2 cellular contexts compared by ENCODE assay signal in the genomic region with DNA sequence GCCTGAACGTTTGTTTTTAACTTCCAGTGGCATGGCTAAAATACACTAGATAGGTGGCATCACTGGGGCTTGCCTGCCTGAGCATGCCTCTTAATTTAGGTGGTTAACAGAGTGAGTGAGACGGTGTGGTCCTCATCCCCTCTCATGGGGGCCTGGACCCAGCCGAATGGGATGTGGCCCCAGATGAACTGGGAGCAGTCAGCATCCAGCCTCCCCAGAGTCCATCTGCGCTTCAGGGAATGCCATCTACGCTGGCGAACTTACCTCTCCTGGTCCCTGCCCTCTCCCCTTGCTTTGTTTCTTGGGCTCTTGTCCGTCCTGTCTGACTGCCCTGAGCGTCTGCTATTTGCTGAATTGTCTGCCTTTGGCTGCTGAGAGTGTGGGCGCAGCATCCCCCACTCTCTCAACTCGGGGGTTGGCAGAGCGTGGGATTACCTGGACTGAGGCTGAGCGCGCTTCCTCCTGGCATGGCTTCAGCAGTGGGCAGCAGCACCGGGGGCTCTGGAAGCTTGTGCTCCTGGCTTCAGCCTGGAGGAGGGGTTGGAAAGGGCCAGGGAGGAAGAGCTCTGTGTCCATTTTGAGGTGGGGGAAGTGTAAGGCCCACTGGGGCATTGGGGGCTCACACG.
TF ChIP-seq lines count a peak whose summit lies in the region.

No MANE protein-coding gene starts in this region.

TF ChIP-seq in HCT116, 20 proteins besides CTCF, POLR2A, EP300 and RAD21:
- TF ChIP-seq REST (IDR thresholded peaks at IDR 0.05; ENCODE audit: low read depth), result no peak
- TF ChIP-seq FOSL1 (IDR thresholded peaks at IDR 0.05; ENCODE audit: low read depth), result no peak
- TF ChIP-seq, protein P1, sequence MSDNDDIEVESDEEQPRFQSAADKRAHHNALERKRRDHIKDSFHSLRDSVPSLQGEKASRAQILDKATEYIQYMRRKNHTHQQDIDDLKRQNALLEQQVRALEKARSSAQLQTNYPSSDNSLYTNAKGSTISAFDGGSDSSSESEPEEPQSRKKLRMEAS (IDR thresholded peaks at IDR 0.05), result no peak
- TF ChIP-seq CEBPB (IDR thresholded peaks at IDR 0.05; ENCODE audit: low read depth), result no peak
- no peak for TF ChIP-seq CBX3 (IDR thresholded peaks at IDR 0.05; ENCODE audit: low read depth)
- no peak for TF ChIP-seq YY1 (IDR thresholded peaks at IDR 0.05; ENCODE audit: extremely low read depth, insufficient replicate concordance, low read depth, low read length)
- TF ChIP-seq, protein P2, sequence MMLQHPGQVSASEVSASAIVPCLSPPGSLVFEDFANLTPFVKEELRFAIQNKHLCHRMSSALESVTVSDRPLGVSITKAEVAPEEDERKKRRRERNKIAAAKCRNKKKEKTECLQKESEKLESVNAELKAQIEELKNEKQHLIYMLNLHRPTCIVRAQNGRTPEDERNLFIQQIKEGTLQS (IDR thresholded peaks at IDR 0.05), result no peak
- no peak for TF ChIP-seq JUND (IDR thresholded peaks at IDR 0.05)
- no peak for TF ChIP-seq ZFX (IDR thresholded peaks at IDR 0.05)
- TF ChIP-seq TCF7L2 (IDR thresholded peaks at IDR 0.05; ENCODE audit: borderline replicate concordance, extremely low read depth, insufficient read depth, insufficient read length), result no peak
- no peak for TF ChIP-seq EGR1 (IDR thresholded peaks at IDR 0.05; ENCODE audit: low read depth)
- TF ChIP-seq ZNF274 (IDR thresholded peaks at IDR 0.05; ENCODE audit: low read depth, low read length), result no peak
TF ChIP-seq in HCT116: peak in this region for 0.

TF ChIP-seq in HepG2, 621 proteins besides CTCF, POLR2A, EP300 and RAD21:
- no peak for TF ChIP-seq FOXK1 (CRISPR knock-in tag; IDR thresholded peaks at IDR 0.05; ENCODE audit: borderline replicate concordance, low read depth)
- TF ChIP-seq AGO2 (optimal IDR thresholded peaks at IDR 0.05; ENCODE audit: low read depth, low read length), result peak; percentile 8
